8 cellular contexts compared by ENCODE assay signal in genomic region chr5:141084487-141084989, GRCh38. TPM values are rescaled to one million over a fixed set of nuclear protein-coding genes. Genes with fewer than 3 reads are reported as not detected.
A peak's percentile ranks its signal among the peaks of the same experiment; 100 is the strongest.
DNase-seq lines count a peak whose midpoint lies in the region; ATAC-seq, FAIRE-seq and TF ChIP-seq lines count a peak whose summit lies in the region.

No MANE protein-coding gene starts in this region.

- FAIRE-seq in small intestine (lab: Jason Lieb, UNC) = no peak

- H3K27me3 ChIP-seq in skeletal muscle satellite cell (ENCODE audit: control insufficient read depth, insufficient read depth, low read length) = peaks cover 2% of the 10 kb centered on the region
- H3K27me3 ChIP-seq in small intestine (ENCODE audit: control insufficient read depth in 2 of 2, insufficient read depth in 2 of 2, low read length in 2 of 2) = no peaks in the 10 kb centered on the region

- H3K36me3 ChIP-seq in skeletal muscle satellite cell (ENCODE audit: insufficient read depth, low read length) (no peaks in the 10 kb centered on the region), small intestine (ENCODE audit: control insufficient read depth in 2 of 2, insufficient read depth in 2 of 2, low read length in 2 of 2) (no peaks in the 10 kb centered on the region)

- peak overlapping the region; percentile 79 for H3K4me3 ChIP-seq in skeletal muscle satellite cell (ENCODE audit: low read length)
- no peak overlapping the region for H3K4me3 ChIP-seq in small intestine (ENCODE audit: low read depth in 1 of 2, low read length in 2 of 2)

- H3K4me1 Mint-ChIP-seq in T-cell (peaks cover 5 to 10% (median 6%) of the 10 kb centered on the region in 3 donors), MCF 10A (ENCODE audit: insufficient read depth, unreplicated experiment) (peaks cover 7% of the 10 kb centered on the region)

- H3K4me1 ChIP-seq in skeletal muscle satellite cell (ENCODE audit: control insufficient read depth, insufficient read depth, low read length) (no peaks in the 10 kb centered on the region), small intestine (ENCODE audit: control insufficient read depth in 2 of 2, insufficient read depth in 1 of 2, low read depth in 1 of 2, low read length in 1 of 2) (no peaks in the 10 kb centered on the region)

- H3K4me3 Mint-ChIP-seq in T-cell (peak overlapping the region; percentile 82 to 86 (median 82)), MCF 10A (ENCODE audit: unreplicated experiment) (peak overlapping the region; percentile 87)

- H3K27ac Mint-ChIP-seq in T-cell (peak overlapping the region; percentile 55 to 66), MCF 10A (ENCODE audit: low read depth, unreplicated experiment) (peak overlapping the region; percentile 84)

- H3K9me3 ChIP-seq in skeletal muscle satellite cell (replicated peaks; ENCODE audit: low read length) = no peaks in the 10 kb centered on the region
- no peaks in the 10 kb centered on the region for H3K9me3 ChIP-seq in small intestine (ENCODE audit: control insufficient read depth, low read depth)

- peak; percentile 59 for TF ChIP-seq CTCF in MCF 10A (IDR thresholded peaks at IDR 0.05; ENCODE audit: unreplicated experiment)

- CTCF ChIA-PET in T-cell (lab: Charles Lee) = interaction anchor here in 1 of 2 donors (0.6 kb wide), 1 partner anchor 1174 kb away, joined by 3 read pairs; no protein-coding TSS in a partner anchor
- CTCF ChIA-PET in MCF 10A (lab: Yijun Ruan, JAX) = interaction anchor here (0.7 to 2.4 kb wide), 13 partner anchors 10 to 479 kb away, joined by 3 to 10 read pairs (median 3); partner anchors contain the start of genes PCDHB2 and PCDHB9

- 19 to 34% (median 27%) methylated on average over 21 of the region's 21 CpGs for WGBS in small intestine, 3 donors

- peak overlapping the region; percentile 81 for H3K4me2 ChIP-seq in skeletal muscle satellite cell (ENCODE audit: low read length)

- H3K36me3 Mint-ChIP-seq in T-cell = peaks cover 6% of the 10 kb centered on the region
- no peaks in the 10 kb centered on the region for H3K36me3 Mint-ChIP-seq in MCF 10A (ENCODE audit: insufficient read depth, unreplicated experiment)

- peaks cover 17 to 33% of the 10 kb centered on the region in 2 donors for H3K27me3 Mint-ChIP-seq in T-cell
- no peaks in the 10 kb centered on the region for H3K27me3 Mint-ChIP-seq in MCF 10A (ENCODE audit: insufficient read depth, unreplicated experiment)

- H3K27ac ChIP-seq in small intestine (ENCODE audit: low read depth in 1 of 2, low read length in 1 of 2) = no peak overlapping the region

- peak; percentile 43 to 86 (median 70) for ATAC-seq in T-cell (replicated peaks in 1 of 4)
- no peak for ATAC-seq in HG03135 (IDR thresholded peaks at IDR 0.05; ENCODE audit: unreplicated experiment)

- POLR2A ChIA-PET in T-cell (lab: Charles Lee) (interaction anchor here in 1 of 2 donors (0.7 kb wide), 1 partner anchor 265 kb away, joined by 3 read pairs; no protein-coding TSS in a partner anchor), MCF 10A (lab: Yijun Ruan, JAX) (interaction anchor here (0.6 to 1.0 kb wide), 3 partner anchors 195 to 1284 kb away, joined by 3 to 4 read pairs (median 3); no protein-coding TSS in a partner anchor)

- peak overlapping the region; percentile 81 for H3K9ac ChIP-seq in skeletal muscle satellite cell (ENCODE audit: low read depth, low read length)

- intact Hi-C loops in MCF 10A (cut with micrococcal nuclease) = loop anchor here (1.0 to 10.0 kb wide), 3 partner anchors 139 to 476 kb away; partner anchors contain the start of genes PCDHB14, PCDHGA10 and PCDHGB7

- BruUV-seq in MCF 10A (replicated peaks; lab: Mats Ljungman, UMichigan) = no TSS peak

- H3K9me3 Mint-ChIP-seq in T-cell (peaks cover 7 to 12% (median 9%) of the 10 kb centered on the region in 3 donors), MCF 10A (ENCODE audit: unreplicated experiment) (no peaks in the 10 kb centered on the region)

- DNase-seq in DMS114 treated with DMSO at 0.1 percent for 48 hours (lab: John Stamatoyannopoulos, UW; ENCODE audit: unreplicated experiment) (peak; percentile 92), HT-29 (ENCODE audit: low spot score) (peak; percentile 22), T-cell (peak in 30 of 34 experiments; percentile 2 to 43 (median 20)), MCF 10A (ENCODE audit: unreplicated experiment) (peak; percentile 49), iPS-NIHi11 (ENCODE audit: low spot score) (peak; percentile 25), small intestine (no peak)

RNA-seq across cellular contexts. Expression of gene PCDHB2, which starts 9.9 kb away (rescaled TPM):
- total RNA-seq in HT-29 (2014; rRNA removed; shearing (Covaris generic)) = 0.13 TPM in 1 of 2 replicates, not detected in the other
- total RNA-seq in T-cell (1 to 10 TPM in 1 of 5 donors, under 1 TPM in 1, not detected in 3; 0.09 to 1.4 TPM), MCF 10A (2022) (2.4 and 2.6 TPM in 2 replicates)
- 0.87 and 1.0 TPM in 2 replicates for total RNA-seq in skeletal muscle satellite cell (2012; rRNA removed)
- polyA plus RNA-seq in small intestine = under 1 TPM in 2 of 3 donors, not detected in 1; 0.27 to 0.98 TPM

RNA-seq across cellular contexts. Expression of gene PCDHB3, which starts 15.7 kb away (rescaled TPM):
- 0.03 TPM in 1 of 2 replicates, not detected in the other for total RNA-seq in HT-29 (2014; rRNA removed; shearing (Covaris generic))
- total RNA-seq in T-cell = 1 to 10 TPM in 1 of 5 donors, not detected in 4; 1.2 TPM
- 0.42 and 0.49 TPM in 2 replicates for total RNA-seq in MCF 10A (2022)
- 0.22 and 0.25 TPM in 2 replicates for total RNA-seq in skeletal muscle satellite cell (2012; rRNA removed)
- polyA plus RNA-seq in small intestine = under 1 TPM in 1 of 3 donors, not detected in 2; 0.31 TPM

RNA-seq across cellular contexts. Expression of gene PCDHB1, which starts 33.4 kb away (rescaled TPM):
- total RNA-seq in HT-29 (2014; rRNA removed; shearing (Covaris generic)) = not detected in 2 replicates
- total RNA-seq in T-cell (not detected), MCF 10A (2022) (not detected in 2 replicates)
- total RNA-seq in skeletal muscle satellite cell (2012; rRNA removed) = not detected in 2 replicates
- polyA plus RNA-seq in small intestine = under 1 TPM in 1 of 3 donors, not detected in 2; 0.04 TPM

RNA-seq across cellular contexts. Expression of gene PCDHB4, which starts 37.1 kb away (rescaled TPM):
- not detected in 2 replicates for total RNA-seq in HT-29 (2014; rRNA removed; shearing (Covaris generic))
- total RNA-seq in T-cell = not detected
- total RNA-seq in MCF 10A (2022) = 0.44 and 1.3 TPM in 2 replicates
- under 0.01 and 0.25 TPM in 2 replicates for total RNA-seq in skeletal muscle satellite cell (2012; rRNA removed)
- under 1 TPM in 1 of 3 donors, not detected in 2; 0.64 TPM for polyA plus RNA-seq in small intestine

RNA-seq across cellular contexts. Expression of gene PCDHB5, which starts 50.5 kb away (rescaled TPM):
- not detected in 2 replicates for total RNA-seq in HT-29 (2014; rRNA removed; shearing (Covaris generic))
- total RNA-seq in T-cell (under 1 TPM in 3 of 5 donors, not detected in 2; 0.09 to 0.32 (median 0.30) TPM), MCF 10A (2022) (1.2 and 1.7 TPM in 2 replicates)
- total RNA-seq in skeletal muscle satellite cell (2012; rRNA removed) = 0.25 and 0.44 TPM in 2 replicates
- under 1 TPM in 1 of 3 donors, not detected in 2; 0.91 TPM for polyA plus RNA-seq in small intestine
